Comparison of ENCODE assay signal across 2 cellular contexts in the genomic region with DNA sequence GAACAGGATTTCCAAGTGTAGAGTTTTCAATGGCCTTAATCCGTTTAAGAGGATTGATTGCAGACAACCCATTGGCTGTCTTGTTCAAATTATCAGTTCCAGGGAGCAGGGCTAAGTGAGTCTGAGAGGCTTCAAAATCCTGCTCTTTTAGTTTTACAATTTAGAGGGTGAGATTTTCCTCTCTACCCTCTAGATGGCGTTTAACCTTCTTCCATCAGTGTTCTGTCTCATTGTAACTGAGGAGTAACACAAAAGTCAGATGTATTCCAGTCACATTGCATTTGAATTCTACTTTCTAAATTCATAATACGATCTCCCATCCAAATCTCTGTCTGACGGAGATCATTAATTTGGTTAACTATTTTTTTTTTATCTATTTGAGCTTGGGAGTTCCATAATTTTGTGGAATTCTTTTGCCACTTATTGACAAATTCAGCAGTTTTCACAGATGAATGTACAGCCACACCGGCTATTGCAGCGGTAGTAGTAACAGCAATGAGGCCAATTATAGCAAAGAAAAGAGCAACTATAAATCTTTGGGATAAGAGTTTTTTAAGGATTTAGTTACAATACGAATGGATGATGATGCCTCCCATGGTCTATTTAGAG.
A peak's percentile ranks its signal among the peaks of the same experiment; 100 is the strongest.
TF ChIP-seq lines count a peak whose summit lies in the region.

No MANE protein-coding gene starts in this region.

TF ChIP-seq in HEK293T, 16 proteins besides CTCF, POLR2A, EP300 and RAD21:
- no peak for TF ChIP-seq FOXM1 (IDR thresholded peaks at IDR 0.05; ENCODE audit: borderline replicate concordance)
- TF ChIP-seq LEF1 (IDR thresholded peaks at IDR 0.05; ENCODE audit: borderline replicate concordance), result no peak
- no peak for TF ChIP-seq HDGF (IDR thresholded peaks at IDR 0.05; ENCODE audit: borderline replicate concordance)
- no peak for TF ChIP-seq ELF4 (IDR thresholded peaks at IDR 0.05)
- TF ChIP-seq CTBP1 (IDR thresholded peaks at IDR 0.05; ENCODE audit: borderline replicate concordance), result no peak
- no peak for TF ChIP-seq SP1 (IDR thresholded peaks at IDR 0.05)

TF ChIP-seq in HepG2, 621 proteins besides CTCF, POLR2A, EP300 and RAD21:
- no peak for TF ChIP-seq HDAC2 (CRISPR knock-in tag; IDR thresholded peaks at IDR 0.05)
- TF ChIP-seq FOXA3 (CRISPR knock-in tag; IDR thresholded peaks at IDR 0.05), result no peak
- no peak for TF ChIP-seq KLF15 (CRISPR knock-in tag; IDR thresholded peaks at IDR 0.05; ENCODE audit: borderline replicate concordance)
- TF ChIP-seq HOMEZ (CRISPR knock-in tag; IDR thresholded peaks at IDR 0.05; ENCODE audit: low read depth), result no peak
- TF ChIP-seq, protein P1, sequence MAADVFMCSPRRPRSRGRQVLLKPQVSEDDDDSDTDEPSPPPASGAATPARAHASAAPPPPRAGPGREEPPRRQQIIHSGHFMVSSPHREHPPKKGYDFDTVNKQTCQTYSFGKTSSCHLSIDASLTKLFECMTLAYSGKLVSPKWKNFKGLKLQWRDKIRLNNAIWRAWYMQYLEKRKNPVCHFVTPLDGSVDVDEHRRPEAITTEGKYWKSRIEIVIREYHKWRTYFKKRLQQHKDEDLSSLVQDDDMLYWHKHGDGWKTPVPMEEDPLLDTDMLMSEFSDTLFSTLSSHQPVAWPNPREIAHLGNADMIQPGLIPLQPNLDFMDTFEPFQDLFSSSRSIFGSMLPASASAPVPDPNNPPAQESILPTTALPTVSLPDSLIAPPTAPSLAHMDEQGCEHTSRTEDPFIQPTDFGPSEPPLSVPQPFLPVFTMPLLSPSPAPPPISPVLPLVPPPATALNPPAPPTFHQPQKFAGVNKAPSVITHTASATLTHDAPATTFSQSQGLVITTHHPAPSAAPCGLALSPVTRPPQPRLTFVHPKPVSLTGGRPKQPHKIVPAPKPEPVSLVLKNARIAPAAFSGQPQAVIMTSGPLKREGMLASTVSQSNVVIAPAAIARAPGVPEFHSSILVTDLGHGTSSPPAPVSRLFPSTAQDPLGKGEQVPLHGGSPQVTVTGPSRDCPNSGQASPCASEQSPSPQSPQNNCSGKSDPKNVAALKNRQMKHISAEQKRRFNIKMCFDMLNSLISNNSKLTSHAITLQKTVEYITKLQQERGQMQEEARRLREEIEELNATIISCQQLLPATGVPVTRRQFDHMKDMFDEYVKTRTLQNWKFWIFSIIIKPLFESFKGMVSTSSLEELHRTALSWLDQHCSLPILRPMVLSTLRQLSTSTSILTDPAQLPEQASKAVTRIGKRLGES (CRISPR knock-in tag; IDR thresholded peaks at IDR 0.05; ENCODE audit: borderline replicate concordance), result no peak
- TF ChIP-seq STAG1 (CRISPR knock-in tag; IDR thresholded peaks at IDR 0.05), result peak; percentile 31; the same call in 1 of the 2 replicates
- TF ChIP-seq SMC3 (IDR thresholded peaks at IDR 0.05; ENCODE audit: low read length), result peak; percentile 29; the same call in 1 of the 2 replicates
- no peak for TF ChIP-seq BCL6 (CRISPR knock-in tag; IDR thresholded peaks at IDR 0.05)
- TF ChIP-seq ZNF329 (CRISPR knock-in tag; IDR thresholded peaks at IDR 0.05; ENCODE audit: low read depth), result no peak
